11 cellular contexts compared by ENCODE assay signal in genomic region chr12:9948606-9949286, GRCh38. TPM values are rescaled to one million over a fixed set of nuclear protein-coding genes. Genes with fewer than 3 reads are reported as not detected.
DNase-seq lines count a peak whose midpoint lies in the region; ATAC-seq, FAIRE-seq and TF ChIP-seq lines count a peak whose summit lies in the region.
"Had no signal": no experiment of that assay in that cellular context is flagged by ENCODE, and none has a peak within 500 bp of the region (broad histone marks: within the 10 kb centered on the region; RNA-seq: fewer than 3 reads in every experiment).

No MANE protein-coding gene starts in this region.

- no peak overlapping the region for H3K4me2 ChIP-seq in SK-N-SH

- H3K27ac Mint-ChIP-seq in natural killer cell (peak overlapping the region; percentile 73 to 82), mesothelial cell of epicardium (no peak overlapping the region)

- no peaks in the 10 kb centered on the region for H3K9me2 ChIP-seq in SK-N-SH

- H3K9me3 ChIP-seq in SK-N-SH (no peaks in the 10 kb centered on the region), kidney (ENCODE audit: control insufficient read depth in 1 of 2, low read length in 2 of 2) (no peaks in the 10 kb centered on the region)

- H4K20me1 ChIP-seq in SK-N-SH (ENCODE audit: insufficient read depth): no peaks in the 10 kb centered on the region

- H3K4me3 Mint-ChIP-seq in natural killer cell (peak overlapping the region; percentile 64), mesothelial cell of epicardium (no peak overlapping the region)

- no peak for TF ChIP-seq EP300 in SK-N-SH (IDR thresholded peaks at IDR 0.05; ENCODE audit: borderline replicate concordance in 1 of 2, low read depth in 1 of 2, low read length in 1 of 2)

- WGBS in SK-N-SH (ENCODE audit: low lambda C conversion rate): 43% methylated on average over 3 of the region's 3 CpGs

- H3K36me3 Mint-ChIP-seq in natural killer cell (no peaks in the 10 kb centered on the region), mesothelial cell of epicardium (no peaks in the 10 kb centered on the region)

- H3K4me1 Mint-ChIP-seq in natural killer cell: peaks cover 47 to 52% of the 10 kb centered on the region in 2 donors
- H3K4me1 Mint-ChIP-seq in mesothelial cell of epicardium: no peaks in the 10 kb centered on the region

- CTCF ChIA-PET in SK-N-SH (lab: Yijun Ruan, JAX): interaction anchor here (1.1 kb wide), 1 partner anchor 8 kb away, joined by 3 read pairs; no protein-coding TSS in a partner anchor

- H3K9me3 Mint-ChIP-seq in natural killer cell (no peaks in the 10 kb centered on the region), mesothelial cell of epicardium (no peaks in the 10 kb centered on the region)

- H3K4me1 ChIP-seq in SK-N-SH (ENCODE audit: control insufficient read depth in 1 of 2, insufficient read depth in 2 of 2, low read depth in 1 of 2, low read length in 1 of 2) (no peaks in the 10 kb centered on the region), kidney (ENCODE audit: control insufficient read depth in 1 of 2, insufficient read depth in 1 of 2, low read depth in 1 of 2, low read length in 2 of 2) (no peaks in the 10 kb centered on the region)

- no peak for FAIRE-seq in kidney (lab: Jason Lieb, UNC)
- FAIRE-seq: colon had no signal

- H3K4me3 ChIP-seq in SK-N-SH (ENCODE audit: low read depth in 2 of 2, low read length in 1 of 2) (no peak overlapping the region), kidney (ENCODE audit: low read length in 2 of 2) (no peak overlapping the region)

- DNase-seq in SK-N-SH (no peak), Kasumi-1 (lab: John Stamatoyannopoulos, UW) (peak; percentile 4), natural killer cell (no peak), SKM-1 (lab: John Stamatoyannopoulos, UW; ENCODE audit: unreplicated experiment) (no peak), mesothelial cell of epicardium (ENCODE audit: low spot score in 2 of 2, unreplicated experiment in 2 of 2) (no peak), kidney (no peak)

- H3K27me3 ChIP-seq in SK-N-SH (ENCODE audit: insufficient read depth): no peaks in the 10 kb centered on the region; the same call in 1 of the 2 replicates

- no peak for TF ChIP-seq RAD21 in SK-N-SH (IDR thresholded peaks at IDR 0.05; ENCODE audit: low read length)

- no peaks in the 10 kb centered on the region for H3K79me2 ChIP-seq in SK-N-SH (ENCODE audit: insufficient read depth)

- H3K9ac ChIP-seq in SK-N-SH (no peak overlapping the region), kidney (ENCODE audit: low read length in 2 of 2) (no peak overlapping the region)

- H3K27me3 Mint-ChIP-seq in natural killer cell (ENCODE audit: low read depth in 2 of 2) (no peaks in the 10 kb centered on the region), mesothelial cell of epicardium (ENCODE audit: low read depth) (no peaks in the 10 kb centered on the region)

- 0 out of 2 replicates have a peak overlapping the region, but pooled peaks have one; percentile 6 for H2AFZ ChIP-seq in SK-N-SH (ENCODE audit: low read depth)

- intact Hi-C loops in natural killer cell (cut with micrococcal nuclease): loop anchor here (10.0 kb wide), 1 partner anchor 196 kb away; no protein-coding TSS in a partner anchor
- intact Hi-C loops in kidney (cut with DNase I): no loop called here

- POLR2A ChIA-PET in SK-N-SH (lab: Yijun Ruan, JAX): no interaction called here

- H3K36me3 ChIP-seq in SK-N-SH (replicated peaks in 1 of 2; ENCODE audit: control insufficient read depth in 1 of 2, insufficient read depth in 2 of 2, low read length in 1 of 2) (no peaks in the 10 kb centered on the region), kidney (ENCODE audit: control insufficient read depth in 1 of 2, insufficient read depth in 2 of 2, low read length in 2 of 2) (no peaks in the 10 kb centered on the region)

- TF ChIP-seq CTCF in SK-N-SH (IDR thresholded peaks at IDR 0.05): no peak
- no peak for TF ChIP-seq CTCF in natural killer cell (IDR thresholded peaks at IDR 0.05)
- no peak for TF ChIP-seq CTCF in mesothelial cell of epicardium (IDR thresholded peaks at IDR 0.05; ENCODE audit: unreplicated experiment)
- TF ChIP-seq CTCF in kidney (IDR thresholded peaks at IDR 0.05; ENCODE audit: borderline replicate concordance, extremely low read depth, insufficient read depth): no peak

- ATAC-seq in SK-N-SH treated with all-trans-retinoic acid at 6 μM for 48 hours: no peak
- peak; percentile 96 for ATAC-seq in HG02588 (IDR thresholded peaks at IDR 0.05; ENCODE audit: unreplicated experiment)
- peak; percentile 82 to 85 (median 83) for ATAC-seq in natural killer cell

- no peak overlapping the region for H3K27ac ChIP-seq in SK-N-SH (ENCODE audit: low read depth in 2 of 2, low read length in 1 of 2)
- H3K27ac ChIP-seq in kidney (ENCODE audit: low read depth in 2 of 2, low read length in 2 of 2): no peak overlapping the region
- H3K27ac ChIP-seq: 22Rv1 had no signal

- H3F3A ChIP-seq in SK-N-SH (replicated peaks; ENCODE audit: insufficient read depth): no peaks in the 10 kb centered on the region

TF ChIP-seq in SK-N-SH, 30 proteins besides CTCF, POLR2A, EP300 and RAD21 (continues in another document):
- no peak for TF ChIP-seq FOXM1 (IDR thresholded peaks at IDR 0.05; ENCODE audit: low read depth)
- no peak for TF ChIP-seq RFX5 (IDR thresholded peaks at IDR 0.05; ENCODE audit: low read length)
- TF ChIP-seq MEF2A (IDR thresholded peaks at IDR 0.05; ENCODE audit: borderline replicate concordance, low read depth): no peak
- TF ChIP-seq MXI1 (IDR thresholded peaks at IDR 0.05; ENCODE audit: low read depth, low read length): no peak
- TF ChIP-seq ELF1 (IDR thresholded peaks at IDR 0.05): no peak
- TF ChIP-seq GATA2 (CRISPR knock-in tag; IDR thresholded peaks at IDR 0.05): no peak
- no peak for TF ChIP-seq SMC3 (IDR thresholded peaks at IDR 0.05; ENCODE audit: low read depth, low read length)
- TF ChIP-seq PBX3 (IDR thresholded peaks at IDR 0.05): no peak
- TF ChIP-seq RCOR1 (IDR thresholded peaks at IDR 0.05; ENCODE audit: low read length): no peak
- TF ChIP-seq TCF12 (IDR thresholded peaks at IDR 0.05): no peak

TF ChIP-seq in SK-N-SH treated with all-trans-retinoic acid at 6 μM for 48 hours, 23 proteins besides CTCF, POLR2A, EP300 and RAD21 (continues in another document):
- no peak for TF ChIP-seq ZNF70 (CRISPR knock-in tag; IDR thresholded peaks at IDR 0.05)
- no peak for TF ChIP-seq SNAI2 (CRISPR knock-in tag; IDR thresholded peaks at IDR 0.05)
- TF ChIP-seq OSR1 (CRISPR knock-in tag; IDR thresholded peaks at IDR 0.05): no peak
- no peak for TF ChIP-seq TOX (CRISPR knock-in tag; IDR thresholded peaks at IDR 0.05; ENCODE audit: borderline replicate concordance)
- no peak for TF ChIP-seq ZC3H10 (CRISPR knock-in tag; IDR thresholded peaks at IDR 0.05)
- TF ChIP-seq ZNF565 (CRISPR knock-in tag; conservative IDR thresholded peaks at IDR 0.05; ENCODE audit: low read depth): no peak
- TF ChIP-seq PPARA (CRISPR knock-in tag; IDR thresholded peaks at IDR 0.05; ENCODE audit: borderline replicate concordance): no peak
- no peak for TF ChIP-seq GLIS3 (CRISPR knock-in tag; IDR thresholded peaks at IDR 0.05)
- TF ChIP-seq ZFP3 (CRISPR knock-in tag; IDR thresholded peaks at IDR 0.05): no peak
- TF ChIP-seq CREB5 (CRISPR knock-in tag; IDR thresholded peaks at IDR 0.05; ENCODE audit: low read depth): no peak
- TF ChIP-seq ZNF8 (CRISPR knock-in tag; IDR thresholded peaks at IDR 0.05): no peak
- TF ChIP-seq ESRRG (CRISPR knock-in tag; IDR thresholded peaks at IDR 0.05): no peak
- TF ChIP-seq ARNTL (CRISPR knock-in tag; IDR thresholded peaks at IDR 0.05; ENCODE audit: borderline replicate concordance, low read depth): no peak

RNA-seq across cellular contexts. Expression of gene CLEC2A, which starts 16.6 kb away (rescaled TPM):
- polyA plus RNA-seq in SK-N-SH (2012; rRNA removed) (not detected in 2 replicates), kidney (ENCODE audit: insufficient read depth, low read depth, low replicate concordance) (not detected)
- not detected in 2 replicates for polyA plus RNA-seq in SK-N-SH (2012; cell fraction: cytosol; rRNA removed)
- not detected in 2 replicates for polyA plus RNA-seq in SK-N-SH (2012; cell fraction: nucleus; rRNA removed)
- total RNA-seq in natural killer cell (not detected), mesothelial cell of epicardium (0.29 TPM in 1 of 3 replicates, not detected in the others), kidney (not detected)
- total RNA-seq: mononuclear cell had no signal

RNA-seq across cellular contexts. Expression of gene CLEC12A, which starts 22.5 kb away (rescaled TPM):
- polyA plus RNA-seq in SK-N-SH (2012; rRNA removed): not detected in 2 replicates
- not detected in 2 replicates for polyA plus RNA-seq in SK-N-SH (2012; cell fraction: cytosol; rRNA removed)
- polyA plus RNA-seq in SK-N-SH (2012; cell fraction: nucleus; rRNA removed): not detected in 2 replicates
- 10 to 100 TPM; 13.6 to 18.9 (median 14.8) TPM for total RNA-seq in natural killer cell
- not detected in 3 replicates for total RNA-seq in mesothelial cell of epicardium
- total RNA-seq in kidney: 4.8 TPM
- polyA plus RNA-seq in kidney (ENCODE audit: insufficient read depth, low read depth, low replicate concordance): 1.3 TPM

RNA-seq across cellular contexts. Expression of gene CLEC1B, which starts 50.2 kb away (rescaled TPM):
- polyA plus RNA-seq in SK-N-SH (2012; rRNA removed) (not detected in 2 replicates), kidney (ENCODE audit: insufficient read depth, low read depth, low replicate concordance) (not detected)
- not detected in 2 replicates for polyA plus RNA-seq in SK-N-SH (2012; cell fraction: cytosol; rRNA removed)
- polyA plus RNA-seq in SK-N-SH (2012; cell fraction: nucleus; rRNA removed): not detected in 2 replicates
- total RNA-seq in natural killer cell (1 to 10 TPM in 2 of 3 donors, under 1 TPM in 1; 0.50 to 2.3 (median 1.0) TPM), mesothelial cell of epicardium (0.18 to 0.51 TPM (median 0.34 TPM) in 3 replicates), kidney (not detected)

Comparison
In these comparisons a context has a peak if more than half of its experiments do, and no peak if none do; other contexts are left out.
1. DNase-seq: peak in Kasumi-1 (2 of 2); none in SK-N-SH (single experiment), natural killer cell (single experiment), SKM-1 (single experiment), mesothelial cell of epicardium (0 of 2) and kidney (single experiment).